8 cellular contexts compared by ENCODE assay signal in the genomic region with DNA sequence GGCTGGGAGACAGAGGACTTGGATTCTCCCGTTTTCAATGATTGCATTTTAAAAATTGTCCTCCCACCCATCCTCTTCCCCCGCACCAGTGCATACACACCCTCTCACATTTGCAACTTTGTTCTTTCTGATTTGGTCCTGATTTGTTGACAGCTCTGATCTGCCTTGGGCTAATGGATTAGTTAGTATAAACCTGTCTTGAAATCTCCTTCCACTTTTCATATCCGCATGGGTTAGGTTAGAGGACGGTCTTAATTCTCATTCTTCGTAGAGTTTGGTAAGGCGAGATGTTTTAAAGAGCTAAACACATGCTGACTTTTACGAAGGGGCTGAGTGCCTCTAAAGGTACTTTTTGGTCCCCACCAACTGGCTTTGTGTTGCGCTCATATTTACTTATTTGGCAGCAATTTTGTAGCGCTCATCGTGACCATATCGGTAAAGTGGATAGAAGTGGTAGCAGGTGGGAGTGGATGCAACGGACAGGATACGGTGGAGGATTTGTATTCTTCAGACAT. TPM values are rescaled to one million over a fixed set of nuclear protein-coding genes. Genes with fewer than 3 reads are reported as not detected.
DNase-seq lines count a peak whose midpoint lies in the region; ATAC-seq and TF ChIP-seq lines count a peak whose summit lies in the region.

No MANE protein-coding gene starts in this region.

- TF ChIP-seq CTCF in lower leg skin (IDR thresholded peaks at IDR 0.05) (no peak), testis (IDR thresholded peaks at IDR 0.05) (no peak)

- no peaks in the 10 kb centered on the region for H3K9me3 ChIP-seq in testis

- intact Hi-C loops in lower leg skin (cut with DNase I; ENCODE audit: low total_unique reads) (no loop called here), testis (cut with DNase I; ENCODE audit: low total_unique reads) (no loop called here)

- H3K4me1 ChIP-seq in testis: peaks cover 17% of the 10 kb centered on the region

- ATAC-seq in HG03066 (IDR thresholded peaks at IDR 0.05; ENCODE audit: low read depth, unreplicated experiment): peak; percentile 3
- ATAC-seq in GM18858 (IDR thresholded peaks at IDR 0.05; ENCODE audit: unreplicated experiment): no peak

- 0% methylated on average over 13 of the region's 13 CpGs for WGBS in lower leg skin, 2 donors
- WGBS in testis, 2 donors: 5 to 12% methylated on average over 13 of the region's 13 CpGs

- peak; percentile 26 for DNase-seq in activated CD4-positive, alpha-beta T cell treated with anti-CD3 and anti-CD28 coated beads for 48 hours
- DNase-seq in activated CD4-positive, alpha-beta T cell treated with anti-CD3 and anti-CD28 coated beads, Interleukin-2, amount 50 U/mL, for 4 hours: no peak
- peak; percentile 43 for DNase-seq in SHP77 (lab: John Stamatoyannopoulos, UW)
- DNase-seq in central memory CD4-positive, alpha-beta T cell: peak; percentile 40
- DNase-seq in lower leg skin (ENCODE audit: low spot score in 2 of 2): no peak
- peak; percentile 34 for DNase-seq in testis

- TF ChIP-seq POLR2A in lower leg skin (IDR thresholded peaks at IDR 0.05) (no peak), testis (IDR thresholded peaks at IDR 0.05) (no peak)

- no peaks in the 10 kb centered on the region for H3K36me3 ChIP-seq in testis (ENCODE audit: low read depth, missing control alignments)

- H3K4me3 ChIP-seq in lower leg skin (ENCODE audit: low read depth, poor library complexity, severe bottlenecking) (peak overlapping the region; percentile 90), testis (peak overlapping the region; percentile 67 to 98)

- peak overlapping the region; percentile 89 to 90 for H3K27ac ChIP-seq in testis

- H3K27me3 ChIP-seq in testis: no peaks in the 10 kb centered on the region

RNA-seq across cellular contexts. Expression of gene AHR, which starts 1.1 kb away (rescaled TPM):
- total RNA-seq in lower leg skin (10 to 100 TPM; 83.2 to 92.7 (median 90.0) TPM), testis (10 to 100 TPM; 28.4 to 48.9 TPM)
- 12.3 TPM for polyA plus RNA-seq in testis (ENCODE audit: insufficient read depth, low read depth, low replicate concordance)

Comparison
In these comparisons a context has a peak if more than half of its experiments do, and no peak if none do; other contexts are left out.
1. DNase-seq: peak in activated CD4-positive, alpha-beta T cell treated with anti-CD3 and anti-CD28 coated beads for 48 hours (single experiment), SHP77 (2 of 2), central memory CD4-positive, alpha-beta T cell (single experiment) and testis (single experiment); none in activated CD4-positive, alpha-beta T cell treated with anti-CD3 and anti-CD28 coated beads, Interleukin-2, amount 50 U/mL, for 4 hours (0 of 2) and lower leg skin (0 of 2).